8 cellular contexts compared by ENCODE assay signal in genomic region chr17:62470666-62471379, GRCh38. TPM values are rescaled to one million over a fixed set of nuclear protein-coding genes. Genes with fewer than 3 reads are reported as not detected.
DNase-seq lines count a peak whose midpoint lies in the region; ATAC-seq, FAIRE-seq and TF ChIP-seq lines count a peak whose summit lies in the region.
"Not testable (repeated sequence)": the region's sequence is repeated elsewhere in the genome, so short reads cannot be mapped to it uniquely, and the experiment has no call there.

No MANE protein-coding gene starts in this region.

- H2AFZ ChIP-seq in endothelial cell of umbilical vein (ENCODE audit: low read depth, low read length), result not testable (repeated sequence)

- 33 to 34% methylated on average over 6 of the region's 8 CpGs for WGBS in lung, 2 donors

- peaks cover 5 to 12% (median 11%) of the 10 kb centered on the region in 3 donors for H3K4me1 Mint-ChIP-seq in T-cell

- H3K36me3 ChIP-seq in A673 (ENCODE audit: insufficient read depth, low read length, poor library complexity, severe bottlenecking); endothelial cell of umbilical vein (ENCODE audit: control insufficient read depth in 2 of 2, extremely low read depth in 1 of 2, insufficient read depth in 2 of 2, low read length in 2 of 2); lung (ENCODE audit: control insufficient read depth in 2 of 2, insufficient read depth in 2 of 2, low read length in 2 of 2): not testable (repeated sequence)

- H3K9me3 Mint-ChIP-seq in T-cell, result not testable (repeated sequence)

- ATAC-seq in T-cell (replicated peaks in 1 of 4), result peak; percentile 40 to 73 (median 61)
- peak; percentile 46 for ATAC-seq in lung (ENCODE audit: insufficient read depth, low FRiP score)

- H3K27ac ChIP-seq in A673 (ENCODE audit: low read depth, low read length, poor library complexity, severe bottlenecking) (peak overlapping the region; percentile 38), lung (ENCODE audit: low read depth in 1 of 2, low read length in 1 of 2) (peak overlapping the region in 1 of 2 donors; percentile 83)
- not testable (repeated sequence) for H3K27ac ChIP-seq in HL-60 (replicated peaks); endothelial cell of umbilical vein (ENCODE audit: insufficient read depth, low read depth, low read length)

- BruUV-seq in A673 (replicated peaks; lab: Mats Ljungman, UMichigan); endothelial cell of umbilical vein (replicated peaks; lab: Mats Ljungman, UMichigan): not testable (repeated sequence)

- CTCF ChIA-PET in A673 (lab: Charles Lee); T-cell (lab: Charles Lee); endothelial cell of umbilical vein (lab: Charles Lee): not testable (repeated sequence)

- H3K36me3 Mint-ChIP-seq in T-cell, result not testable (repeated sequence)

- not testable (repeated sequence) for H3K79me2 ChIP-seq in endothelial cell of umbilical vein (ENCODE audit: control insufficient read depth, insufficient read depth, low read length)

- not testable (repeated sequence) for H3K9me3 ChIP-seq in A673 (ENCODE audit: low read depth, low read length, poor library complexity, severe bottlenecking); endothelial cell of umbilical vein (replicated peaks; ENCODE audit: control insufficient read depth, insufficient read depth, low read length); lung (ENCODE audit: control insufficient read depth in 2 of 2, insufficient read depth in 1 of 2, low read length in 1 of 2)

- not testable (repeated sequence) for H3K9ac ChIP-seq in endothelial cell of umbilical vein (replicated peaks; ENCODE audit: extremely low read depth, insufficient read depth, low read length)

- FAIRE-seq in endothelial cell of umbilical vein (lab: Jason Lieb, UNC), result peak; percentile 91

- H3K27me3 Mint-ChIP-seq in T-cell, result not testable (repeated sequence)

- not testable (repeated sequence) for H3K4me3 Mint-ChIP-seq in T-cell

- H3K27me3 ChIP-seq in A673 (replicated peaks; ENCODE audit: insufficient read depth, low read depth, low read length, poor library complexity); HL-60 (ENCODE audit: insufficient read depth, poor library complexity, severe bottlenecking); endothelial cell of umbilical vein (ENCODE audit: control insufficient read depth in 2 of 2, insufficient read depth in 2 of 2, low read length in 2 of 2); lung (ENCODE audit: control insufficient read depth, insufficient read depth): not testable (repeated sequence)

- TF ChIP-seq CTCF in A673 (conservative IDR thresholded peaks at IDR 0.05; ENCODE audit: low read depth, low read length); HL-60 (IDR thresholded peaks at IDR 0.05; ENCODE audit: insufficient read depth, low read length); endothelial cell of umbilical vein (IDR thresholded peaks at IDR 0.05; ENCODE audit: extremely low read depth in 1 of 2, insufficient read depth in 1 of 2, low read depth in 1 of 2, low read length in 2 of 2); lung (IDR thresholded peaks at IDR 0.05; ENCODE audit: control extremely low read depth, extremely low read depth): not testable (repeated sequence)

- intact Hi-C loops in A673 (cut with micrococcal nuclease; ENCODE audit: unreplicated experiment); endothelial cell of umbilical vein (cut with micrococcal nuclease): not testable (repeated sequence)

- H3K9me1 ChIP-seq in endothelial cell of umbilical vein (replicated peaks; ENCODE audit: control insufficient read depth, extremely low read depth, insufficient read depth, low read length), result not testable (repeated sequence)

- peak overlapping the region; percentile 76 to 80 for H3K27ac Mint-ChIP-seq in T-cell

- DNase-seq in A673 (ENCODE audit: low spot score) (peak; percentile 84), HL-60 (ENCODE audit: low read depth in 1 of 2, low spot score in 1 of 2) (peak; percentile 75 to 87), NCI-H2227 (lab: John Stamatoyannopoulos, UW; ENCODE audit: unreplicated experiment) (peak; percentile 90), T-cell (peak in 32 of 34 experiments; percentile 6 to 77 (median 32)), endothelial cell of umbilical vein (ENCODE audit: low read depth, low spot score) (peak; percentile 74), lung (ENCODE audit: low spot score) (peak; percentile 77)
- DNase-seq in activated T-helper 9 cell treated with anti-CD3 and anti-CD28 coated beads, Interleukin-2, amount 50 U/mL, for 16 hours (ENCODE audit: low read depth), result peak; percentile 58
- peak; percentile 69 for DNase-seq in stimulated activated CD4-positive, alpha-beta T cell treated with anti-CD3 and anti-CD28 coated beads, Interleukin-4, amount 100 ng/mL, for 1 hour

- not testable (repeated sequence) for TF ChIP-seq POLR2A in endothelial cell of umbilical vein (IDR thresholded peaks at IDR 0.05; ENCODE audit: low read depth, low read length)

- H3K4me2 ChIP-seq in endothelial cell of umbilical vein (ENCODE audit: insufficient read depth, low read length), result not testable (repeated sequence)

- dilution Hi-C loops in endothelial cell of umbilical vein (cut with MboI; ENCODE audit: extremely low pct_ligation_motif_present, low sequenced_read_pairs), result not testable (repeated sequence)

- H4K20me1 ChIP-seq in endothelial cell of umbilical vein (replicated peaks; ENCODE audit: control insufficient read depth, extremely low read depth, insufficient read depth, low read length), result not testable (repeated sequence)

- not testable (repeated sequence) for H3K4me3 ChIP-seq in A673 (ENCODE audit: low read depth, low read length, poor library complexity, severe bottlenecking); HL-60 (replicated peaks; ENCODE audit: insufficient read depth, low read length); endothelial cell of umbilical vein (replicated peaks in 1 of 3; ENCODE audit: insufficient read depth in 1 of 3, low read depth in 1 of 3, low read length in 3 of 3); lung

- POLR2A ChIA-PET in A673 (lab: Charles Lee; ENCODE audit: low non-redundant PET), result interaction anchor here (0.6 kb wide), 1 partner anchor 56 kb away, joined by 3 read pairs; no protein-coding TSS in a partner anchor
- POLR2A ChIA-PET in T-cell (lab: Charles Lee); endothelial cell of umbilical vein (lab: Charles Lee): not testable (repeated sequence)

- H3K4me1 ChIP-seq in A673 (ENCODE audit: insufficient read depth, low read length, poor library complexity, severe bottlenecking); endothelial cell of umbilical vein (ENCODE audit: control insufficient read depth, extremely low read depth, insufficient read depth, low read length); lung (ENCODE audit: control insufficient read depth in 2 of 2, insufficient read depth in 2 of 2, low read length in 2 of 2): not testable (repeated sequence)

TF ChIP-seq in endothelial cell of umbilical vein, 7 proteins besides CTCF, POLR2A, EP300 and RAD21:
- TF ChIP-seq JUN (IDR thresholded peaks at IDR 0.05; ENCODE audit: borderline replicate concordance, insufficient read depth, insufficient read length, low read depth) (peak; percentile 35), FOS (IDR thresholded peaks at IDR 0.05; ENCODE audit: borderline replicate concordance, insufficient read depth, low read length) (peak; percentile 62)
TF ChIP-seq in endothelial cell of umbilical vein: peak in this region for 2; not testable (repeated sequence) for 5.

RNA-seq across cellular contexts. Expression of gene TLK2, which starts 7.8 kb away (rescaled TPM):
- total RNA-seq in A673 (2021), result 50.9 and 54.7 TPM in 2 replicates
- 10 to 100 TPM; 46.8 to 82.2 (median 54.7) TPM for total RNA-seq in T-cell
- 37.6 and 40.7 TPM in 2 replicates for total RNA-seq in endothelial cell of umbilical vein
- polyA plus RNA-seq in endothelial cell of umbilical vein, result 30.7 and 30.9 TPM in 2 replicates
- polyA plus RNA-seq in endothelial cell of umbilical vein (2011; cell fraction: cytosol; rRNA removed), result 44.5 and 46.1 TPM in 2 replicates
- 39.2 and 66.0 TPM in 2 replicates for polyA plus RNA-seq in endothelial cell of umbilical vein (2011; cell fraction: nucleus; rRNA removed)
- 23.1 and 33.8 TPM in 2 replicates for polyA plus RNA-seq in endothelial cell of umbilical vein (2012)
- polyA minus RNA-seq in endothelial cell of umbilical vein, result 101 and 117 TPM in 2 replicates
- polyA minus RNA-seq in endothelial cell of umbilical vein (2011; cell fraction: cytosol; rRNA and poly(A)+ RNA removed), result 67.8 TPM
- 79.1 and 106 TPM in 2 replicates for polyA minus RNA-seq in endothelial cell of umbilical vein (2011; cell fraction: nucleus; rRNA and poly(A)+ RNA removed)
- 10 to 100 TPM; 31.0 to 87.7 TPM for total RNA-seq in lung
- 10 to 100 TPM; 11.6 to 20.9 TPM for polyA plus RNA-seq in lung

RNA-seq across cellular contexts. Expression of gene METTL2A, which starts 47.1 kb away (rescaled TPM):
- 43.8 and 44.9 TPM in 2 replicates for total RNA-seq in A673 (2021)
- total RNA-seq in T-cell, result 10 to 100 TPM in 4 of 5 donors, 1 to 10 TPM in 1; 9.1 to 17.3 (median 15.3) TPM
- total RNA-seq in endothelial cell of umbilical vein, result 23.3 and 24.1 TPM in 2 replicates
- polyA plus RNA-seq in endothelial cell of umbilical vein, result 8.0 and 9.0 TPM in 2 replicates
- 10.4 and 10.5 TPM in 2 replicates for polyA plus RNA-seq in endothelial cell of umbilical vein (2011; cell fraction: cytosol; rRNA removed)
- 8.4 TPM in 2 replicates for polyA plus RNA-seq in endothelial cell of umbilical vein (2011; cell fraction: nucleus; rRNA removed)
- 16.7 and 19.0 TPM in 2 replicates for polyA plus RNA-seq in endothelial cell of umbilical vein (2012)
- polyA minus RNA-seq in endothelial cell of umbilical vein, result 9.8 and 12.2 TPM in 2 replicates
- polyA minus RNA-seq in endothelial cell of umbilical vein (2011; cell fraction: cytosol; rRNA and poly(A)+ RNA removed), result 18.6 TPM
- polyA minus RNA-seq in endothelial cell of umbilical vein (2011; cell fraction: nucleus; rRNA and poly(A)+ RNA removed), result 9.3 and 16.3 TPM in 2 replicates
- total RNA-seq in lung, result 10 to 100 TPM; 18.4 to 22.3 TPM
- polyA plus RNA-seq in lung, result 10 to 100 TPM in 1 of 2 donors, 1 to 10 TPM in 1; 8.0 to 12.5 TPM

Comparison
In these comparisons a context has a peak if more than half of its experiments do, and no peak if none do; other contexts are left out.
1. DNase-seq: peak in every context shown above with its lines; median percentile 90 in NCI-H2227; 84 in A673; 81 in HL-60; 77 in lung; 74 in endothelial cell of umbilical vein; 69 in stimulated activated CD4-positive, alpha-beta T cell treated with anti-CD3 and anti-CD28 coated beads, Interleukin-4, amount 100 ng/mL, for 1 hour; 58 in activated T-helper 9 cell treated with anti-CD3 and anti-CD28 coated beads, Interleukin-2, amount 50 U/mL, for 16 hours; 32 in T-cell.